ENCODE assay signal across 16 cellular contexts in genomic region chr3:189773056-189773455, GRCh38.
DNase-seq lines count a peak whose midpoint lies in the region; ATAC-seq and TF ChIP-seq lines count a peak whose summit lies in the region.
"Had no signal": no experiment of that assay in that cellular context is flagged by ENCODE, and none has a peak within 500 bp of the region (broad histone marks: within the 10 kb centered on the region; RNA-seq: fewer than 3 reads in every experiment).

No MANE protein-coding gene starts in this region.

- H3K36me3 ChIP-seq in Loucy (ENCODE audit: insufficient read depth, low read length) (no peaks in the 10 kb centered on the region), stomach (no peaks in the 10 kb centered on the region)

- no peaks in the 10 kb centered on the region for H4K20me1 ChIP-seq in Loucy (ENCODE audit: insufficient read depth, low read length, poor library complexity, severe bottlenecking)

- H3K27me3 Mint-ChIP-seq in mesothelial cell of epicardium (ENCODE audit: low read depth): no peaks in the 10 kb centered on the region
- H3K27me3 Mint-ChIP-seq: T-cell had no signal

- no peak overlapping the region for H3K27ac ChIP-seq in stomach
- H3K27ac ChIP-seq: C4-2B had no signal

- H3K9me3 Mint-ChIP-seq in mesothelial cell of epicardium: no peaks in the 10 kb centered on the region
- H3K9me3 Mint-ChIP-seq: activated T-helper 1 cell treated with anti-CD3 and anti-CD28 coated beads, Interleukin-12 subunit alpha, Interleukin-12 subunit beta, Interleukin-2, Interleukin-4 antibody, amounts not matched to agents 30 ng/mL and 10 ng/mL and 1 ng/mL, durations not matched to agents 14 hours and 24 hours and 36 hours; T-cell had no signal

- no peak for TF ChIP-seq POLR2A in stomach (IDR thresholded peaks at IDR 0.05)

- H3K27ac Mint-ChIP-seq in mesothelial cell of epicardium: peak overlapping the region; percentile 81
- H3K27ac Mint-ChIP-seq: activated T-helper 1 cell treated with anti-CD3 and anti-CD28 coated beads, Interleukin-12 subunit alpha, Interleukin-12 subunit beta, Interleukin-2, Interleukin-4 antibody, amounts not matched to agents 30 ng/mL and 10 ng/mL and 1 ng/mL, durations not matched to agents 14 hours and 24 hours and 36 hours; T-cell had no signal

- H3K36me3 Mint-ChIP-seq in mesothelial cell of epicardium: no peaks in the 10 kb centered on the region
- H3K36me3 Mint-ChIP-seq: T-cell had no signal

- H3K4me3 Mint-ChIP-seq in mesothelial cell of epicardium: peak overlapping the region; percentile 18
- H3K4me3 Mint-ChIP-seq: activated T-helper 1 cell treated with anti-CD3 and anti-CD28 coated beads, Interleukin-12 subunit alpha, Interleukin-12 subunit beta, Interleukin-2, Interleukin-4 antibody, amounts not matched to agents 30 ng/mL and 10 ng/mL and 1 ng/mL, durations not matched to agents 14 hours and 24 hours and 36 hours; T-cell had no signal

- no peaks in the 10 kb centered on the region for H3K9me3 ChIP-seq in Loucy (ENCODE audit: insufficient read depth, low read depth, low read length)
- H3K9me3 ChIP-seq in stomach: no peaks in the 10 kb centered on the region

- no peak overlapping the region for H3K4me2 ChIP-seq in Loucy (ENCODE audit: low read depth, low read length, poor library complexity, severe bottlenecking)

- H3K4me3 ChIP-seq in Loucy (ENCODE audit: low read length, poor library complexity, severe bottlenecking) (no peak overlapping the region), choroid plexus epithelial cell (ENCODE audit: low read depth, low read length) (no peak overlapping the region), stomach (no peak overlapping the region)

- no peak for ATAC-seq in HG03097 (IDR thresholded peaks at IDR 0.05; ENCODE audit: low FRiP score, unreplicated experiment)
- ATAC-seq: T-cell had no signal

- H3K4me1 Mint-ChIP-seq in mesothelial cell of epicardium: peaks cover 43% of the 10 kb centered on the region
- H3K4me1 Mint-ChIP-seq: T-cell had no signal

- H3F3A ChIP-seq in Loucy (ENCODE audit: low read depth): no peaks in the 10 kb centered on the region

- no peak for TF ChIP-seq EP300 in stomach (IDR thresholded peaks at IDR 0.05)

- intact Hi-C loops in stomach (cut with DNase I; ENCODE audit: low total_unique reads): no loop called here

- no peak overlapping the region for H3K9ac ChIP-seq in Loucy (ENCODE audit: low read depth, low read length, poor library complexity, severe bottlenecking)

- TF ChIP-seq CTCF in Loucy (conservative IDR thresholded peaks at IDR 0.05; ENCODE audit: low read length) (no peak), choroid plexus epithelial cell (conservative IDR thresholded peaks at IDR 0.05; ENCODE audit: low read depth, low read length) (no peak), mesothelial cell of epicardium (IDR thresholded peaks at IDR 0.05; ENCODE audit: unreplicated experiment) (no peak), GM10266 (IDR thresholded peaks at IDR 0.05; ENCODE audit: control insufficient read depth, insufficient read depth, low read depth, missing control alignments) (no peak), stomach (IDR thresholded peaks at IDR 0.05) (no peak)

- WGBS in stomach, 5 donors: 28 to 41% (median 33%) methylated on average over 5 of the region's 5 CpGs

- H3K27me3 ChIP-seq in Loucy (ENCODE audit: insufficient read depth, low read length, poor library complexity, severe bottlenecking) (no peaks in the 10 kb centered on the region), stomach (no peaks in the 10 kb centered on the region)

- no peaks in the 10 kb centered on the region for H3K9me2 ChIP-seq in Loucy (replicated peaks; ENCODE audit: low read depth, low read length)

- peak; percentile 41 for DNase-seq in AG20443 (ENCODE audit: low spot score)
- peak; percentile 23 for DNase-seq in choroid plexus epithelial cell (ENCODE audit: low read depth)
- DNase-seq in mesothelial cell of epicardium (ENCODE audit: low spot score in 2 of 2, unreplicated experiment in 2 of 2): no peak
- DNase-seq in GM10266 (ENCODE audit: extremely low spot score): no peak
- no peak for DNase-seq in NCI-H1930 (lab: John Stamatoyannopoulos, UW)
- no peak for DNase-seq in stomach
- DNase-seq: activated CD4-positive, alpha-beta T cell treated with anti-CD3 and anti-CD28 coated beads for 4 hours; aorta; NCI-H1048; OCI-M1; stimulated activated CD4-positive, alpha-beta T cell treated with anti-CD3 and anti-CD28 coated beads, Interleukin-1b, Interleukin-23, amount 100 ng/mL, for 48 hours; T-cell had no signal

- H2AFZ ChIP-seq in Loucy (ENCODE audit: low read length): 0 out of 2 replicates have a peak overlapping the region, but pooled peaks have one; percentile 43

- H3K79me2 ChIP-seq in Loucy (ENCODE audit: insufficient read depth, low read length): no peaks in the 10 kb centered on the region

- H3K4me1 ChIP-seq in Loucy (ENCODE audit: insufficient read depth, low read length, poor library complexity, severe bottlenecking) (no peaks in the 10 kb centered on the region), stomach (no peaks in the 10 kb centered on the region)

Comparison
In these comparisons a context has a peak if more than half of its experiments do, and no peak if none do; other contexts are left out.
1. DNase-seq: peak in AG20443 (single experiment) and choroid plexus epithelial cell (single experiment); none in mesothelial cell of epicardium (0 of 2), GM10266 (single experiment), NCI-H1930 (0 of 2) and stomach (single experiment).